1 cellular context compared by ENCODE assay signal in the genomic region with DNA sequence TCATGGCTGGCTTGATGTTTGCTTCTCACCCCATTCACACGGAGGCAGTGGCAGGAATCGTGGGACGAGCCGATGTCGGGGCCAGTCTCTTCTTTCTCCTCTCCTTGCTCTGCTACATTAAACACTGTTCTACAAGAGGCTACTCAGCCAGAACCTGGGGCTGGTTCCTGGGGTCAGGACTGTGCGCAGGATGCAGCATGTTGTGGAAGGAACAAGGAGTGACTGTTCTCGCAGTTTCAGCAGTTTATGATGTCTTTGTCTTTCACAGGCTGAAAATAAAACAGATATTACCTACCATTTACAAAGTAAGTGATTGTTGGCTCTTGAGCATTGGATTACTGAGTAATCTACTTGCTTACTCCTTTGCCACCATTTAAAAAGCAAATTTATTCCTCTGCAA.
TF ChIP-seq lines count a peak whose summit lies in the region.

No MANE protein-coding gene starts in this region.

TF ChIP-seq in HCT116, 20 proteins besides CTCF, POLR2A, EP300 and RAD21 (continued from another document):
- TF ChIP-seq, protein P1, sequence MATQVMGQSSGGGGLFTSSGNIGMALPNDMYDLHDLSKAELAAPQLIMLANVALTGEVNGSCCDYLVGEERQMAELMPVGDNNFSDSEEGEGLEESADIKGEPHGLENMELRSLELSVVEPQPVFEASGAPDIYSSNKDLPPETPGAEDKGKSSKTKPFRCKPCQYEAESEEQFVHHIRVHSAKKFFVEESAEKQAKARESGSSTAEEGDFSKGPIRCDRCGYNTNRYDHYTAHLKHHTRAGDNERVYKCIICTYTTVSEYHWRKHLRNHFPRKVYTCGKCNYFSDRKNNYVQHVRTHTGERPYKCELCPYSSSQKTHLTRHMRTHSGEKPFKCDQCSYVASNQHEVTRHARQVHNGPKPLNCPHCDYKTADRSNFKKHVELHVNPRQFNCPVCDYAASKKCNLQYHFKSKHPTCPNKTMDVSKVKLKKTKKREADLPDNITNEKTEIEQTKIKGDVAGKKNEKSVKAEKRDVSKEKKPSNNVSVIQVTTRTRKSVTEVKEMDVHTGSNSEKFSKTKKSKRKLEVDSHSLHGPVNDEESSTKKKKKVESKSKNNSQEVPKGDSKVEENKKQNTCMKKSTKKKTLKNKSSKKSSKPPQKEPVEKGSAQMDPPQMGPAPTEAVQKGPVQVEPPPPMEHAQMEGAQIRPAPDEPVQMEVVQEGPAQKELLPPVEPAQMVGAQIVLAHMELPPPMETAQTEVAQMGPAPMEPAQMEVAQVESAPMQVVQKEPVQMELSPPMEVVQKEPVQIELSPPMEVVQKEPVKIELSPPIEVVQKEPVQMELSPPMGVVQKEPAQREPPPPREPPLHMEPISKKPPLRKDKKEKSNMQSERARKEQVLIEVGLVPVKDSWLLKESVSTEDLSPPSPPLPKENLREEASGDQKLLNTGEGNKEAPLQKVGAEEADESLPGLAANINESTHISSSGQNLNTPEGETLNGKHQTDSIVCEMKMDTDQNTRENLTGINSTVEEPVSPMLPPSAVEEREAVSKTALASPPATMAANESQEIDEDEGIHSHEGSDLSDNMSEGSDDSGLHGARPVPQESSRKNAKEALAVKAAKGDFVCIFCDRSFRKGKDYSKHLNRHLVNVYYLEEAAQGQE (IDR thresholded peaks at IDR 0.05; ENCODE audit: low read depth) = no peak
- TF ChIP-seq, protein P2, sequence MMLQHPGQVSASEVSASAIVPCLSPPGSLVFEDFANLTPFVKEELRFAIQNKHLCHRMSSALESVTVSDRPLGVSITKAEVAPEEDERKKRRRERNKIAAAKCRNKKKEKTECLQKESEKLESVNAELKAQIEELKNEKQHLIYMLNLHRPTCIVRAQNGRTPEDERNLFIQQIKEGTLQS (IDR thresholded peaks at IDR 0.05) = no peak
- TF ChIP-seq, protein P3, sequence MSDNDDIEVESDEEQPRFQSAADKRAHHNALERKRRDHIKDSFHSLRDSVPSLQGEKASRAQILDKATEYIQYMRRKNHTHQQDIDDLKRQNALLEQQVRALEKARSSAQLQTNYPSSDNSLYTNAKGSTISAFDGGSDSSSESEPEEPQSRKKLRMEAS (IDR thresholded peaks at IDR 0.05) = no peak
- TF ChIP-seq EZH2phosphoT487 (IDR thresholded peaks at IDR 0.05; ENCODE audit: borderline replicate concordance) (no peak), YY1 (IDR thresholded peaks at IDR 0.05; ENCODE audit: extremely low read depth, insufficient replicate concordance, low read depth, low read length) (no peak), CEBPB (IDR thresholded peaks at IDR 0.05; ENCODE audit: low read depth) (no peak), ZNF274 (IDR thresholded peaks at IDR 0.05; ENCODE audit: low read depth, low read length) (no peak), SP1 (IDR thresholded peaks at IDR 0.05; ENCODE audit: low read depth) (no peak), ELF1 (IDR thresholded peaks at IDR 0.05; ENCODE audit: borderline replicate concordance, low read depth) (no peak), SRF (IDR thresholded peaks at IDR 0.05; ENCODE audit: low read depth) (no peak), SIN3A (IDR thresholded peaks at IDR 0.05; ENCODE audit: low read depth) (no peak), TCF7L2 (IDR thresholded peaks at IDR 0.05; ENCODE audit: borderline replicate concordance, extremely low read depth, insufficient read depth, insufficient read length) (no peak), EZH2 (IDR thresholded peaks at IDR 0.05) (no peak), JUND (IDR thresholded peaks at IDR 0.05) (no peak)
- TF ChIP-seq, protein P4, sequence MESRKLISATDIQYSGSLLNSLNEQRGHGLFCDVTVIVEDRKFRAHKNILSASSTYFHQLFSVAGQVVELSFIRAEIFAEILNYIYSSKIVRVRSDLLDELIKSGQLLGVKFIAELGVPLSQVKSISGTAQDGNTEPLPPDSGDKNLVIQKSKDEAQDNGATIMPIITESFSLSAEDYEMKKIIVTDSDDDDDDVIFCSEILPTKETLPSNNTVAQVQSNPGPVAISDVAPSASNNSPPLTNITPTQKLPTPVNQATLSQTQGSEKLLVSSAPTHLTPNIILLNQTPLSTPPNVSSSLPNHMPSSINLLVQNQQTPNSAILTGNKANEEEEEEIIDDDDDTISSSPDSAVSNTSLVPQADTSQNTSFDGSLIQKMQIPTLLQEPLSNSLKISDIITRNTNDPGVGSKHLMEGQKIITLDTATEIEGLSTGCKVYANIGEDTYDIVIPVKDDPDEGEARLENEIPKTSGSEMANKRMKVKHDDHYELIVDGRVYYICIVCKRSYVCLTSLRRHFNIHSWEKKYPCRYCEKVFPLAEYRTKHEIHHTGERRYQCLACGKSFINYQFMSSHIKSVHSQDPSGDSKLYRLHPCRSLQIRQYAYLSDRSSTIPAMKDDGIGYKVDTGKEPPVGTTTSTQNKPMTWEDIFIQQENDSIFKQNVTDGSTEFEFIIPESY (IDR thresholded peaks at IDR 0.05; ENCODE audit: extremely low read depth, insufficient replicate concordance, low read length) = no peak
